In the genomic region with DNA sequence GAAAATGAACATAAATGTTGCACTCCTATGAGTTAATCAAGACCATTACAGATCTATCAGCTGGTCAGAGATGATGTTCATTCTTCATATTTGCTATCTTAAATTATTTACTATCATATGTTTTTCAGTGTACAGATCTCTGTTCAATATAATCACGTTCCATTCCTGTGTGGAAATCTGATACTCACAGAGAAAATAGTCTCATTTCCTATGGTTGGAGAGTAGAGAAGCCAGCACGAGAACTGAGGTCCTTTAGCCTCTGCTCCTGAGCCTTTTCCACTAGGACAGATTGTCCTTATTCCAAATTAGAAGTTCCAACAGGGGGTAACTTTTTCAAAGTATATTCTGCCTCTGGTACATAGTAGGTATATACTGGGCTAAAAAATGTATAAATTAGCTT, we compare ENCODE assay signal across 13 cellular contexts. TPM values are rescaled to one million over a fixed set of nuclear protein-coding genes. Genes with fewer than 3 reads are reported as not detected.
A peak's percentile ranks its signal among the peaks of the same experiment; 100 is the strongest.
DNase-seq lines count a peak whose midpoint lies in the region; ATAC-seq and TF ChIP-seq lines count a peak whose summit lies in the region.
"Had no signal": no experiment of that assay in that cellular context is flagged by ENCODE, and none has a peak within 500 bp of the region (broad histone marks: within the 10 kb centered on the region; RNA-seq: fewer than 3 reads in every experiment).

No MANE protein-coding gene starts in this region.

- POLR2A ChIA-PET in T-cell (lab: Charles Lee): interaction anchor here in 1 of 2 donors (0.5 kb wide), 1 partner anchor 45 kb away, joined by 3 read pairs; no protein-coding TSS in a partner anchor

- no peaks in the 10 kb centered on the region for H3K27me3 ChIP-seq in left ventricle myocardium inferior (ENCODE audit: low read depth)
- no peaks in the 10 kb centered on the region for H3K27me3 ChIP-seq in heart left ventricle
- H3K27me3 ChIP-seq in mesenchymal stem cell (ENCODE audit: control insufficient read depth in 1 of 2, insufficient read depth in 1 of 2, low read length in 2 of 2): no peaks in the 10 kb centered on the region
- H3K27me3 ChIP-seq: suprapubic skin had no signal

- CTCF ChIA-PET in T-cell (lab: Charles Lee): interaction anchor here (0.6 to 2.3 kb wide), 5 partner anchors 10 to 159 kb away, joined by 3 to 12 read pairs (median 5); no protein-coding TSS in a partner anchor

- H2AFZ ChIP-seq in mesenchymal stem cell (ENCODE audit: low read depth, low read length): no peak overlapping the region

- intact Hi-C loops in left ventricle myocardium inferior (cut with micrococcal nuclease) (no loop called here), heart left ventricle (cut with DNase I) (no loop called here)

- DNase-seq in left ventricle myocardium inferior (no peak), heart left ventricle (no peak), T-cell (no peak), mesenchymal stem cell (peak; percentile 44), NCI-H82 (lab: John Stamatoyannopoulos, UW) (no peak)
- DNase-seq: DMS53, mammary epithelial cell, OCI-M1 had no signal

- no peak overlapping the region for H3K23ac ChIP-seq in mesenchymal stem cell (ENCODE audit: low read length in 2 of 2)

- H3K4me3 ChIP-seq in left ventricle myocardium inferior (no peak overlapping the region), heart left ventricle (no peak overlapping the region), mesenchymal stem cell (ENCODE audit: insufficient read depth in 1 of 2, low read depth in 1 of 2, low read length in 2 of 2) (no peak overlapping the region), urinary bladder (ENCODE audit: low read depth, low read length) (no peak overlapping the region)
- H3K4me3 ChIP-seq: suprapubic skin had no signal

- no peak overlapping the region for H2AK5ac ChIP-seq in mesenchymal stem cell (ENCODE audit: low read length, severe bottlenecking)

- H3K18ac ChIP-seq in mesenchymal stem cell (ENCODE audit: low read depth in 1 of 2, low read length in 2 of 2): no peak overlapping the region

- H3K27me3 Mint-ChIP-seq in T-cell: no peaks in the 10 kb centered on the region

- no peak overlapping the region for H4K8ac ChIP-seq in mesenchymal stem cell (ENCODE audit: low read length)

- H3K9me3 Mint-ChIP-seq in T-cell: no peaks in the 10 kb centered on the region

- no peak overlapping the region for H3K4me2 ChIP-seq in mesenchymal stem cell (ENCODE audit: low read length, poor library complexity, severe bottlenecking)

- no peak overlapping the region for H2BK15ac ChIP-seq in mesenchymal stem cell (ENCODE audit: low read depth, poor library complexity, severe bottlenecking)

- no peak overlapping the region for H3K4ac ChIP-seq in mesenchymal stem cell (ENCODE audit: low read depth in 1 of 2, low read length in 2 of 2)

- no peak overlapping the region for H4K91ac ChIP-seq in mesenchymal stem cell (ENCODE audit: low read length)

- peaks cover 42 to 57% (median 47%) of the 10 kb centered on the region in 3 donors for H3K4me1 Mint-ChIP-seq in T-cell

- H3K9ac ChIP-seq in mesenchymal stem cell (ENCODE audit: low read length): no peak overlapping the region

- H2BK12ac ChIP-seq in mesenchymal stem cell (ENCODE audit: low read length in 2 of 2): no peak overlapping the region

- H3K79me1 ChIP-seq in mesenchymal stem cell (replicated peaks; ENCODE audit: low read length, poor library complexity, severe bottlenecking): no peaks in the 10 kb centered on the region

- H3K27ac Mint-ChIP-seq in T-cell: peak overlapping the region; percentile 60 to 84

- TF ChIP-seq POLR2A in heart left ventricle (IDR thresholded peaks at IDR 0.05): no peak

- no peak overlapping the region for H2BK5ac ChIP-seq in mesenchymal stem cell (ENCODE audit: low read depth, low read length, poor library complexity, severe bottlenecking)

- ATAC-seq in heart left ventricle (no peak), T-cell (replicated peaks in 1 of 4) (no peak), HG03159 (IDR thresholded peaks at IDR 0.05; ENCODE audit: unreplicated experiment) (no peak), HG02678 (IDR thresholded peaks at IDR 0.05; ENCODE audit: unreplicated experiment) (no peak)
- ATAC-seq: HCT116 had no signal

- H3K14ac ChIP-seq in mesenchymal stem cell (ENCODE audit: low read length in 2 of 2): no peak overlapping the region

- H3K36me3 Mint-ChIP-seq in T-cell: peaks cover 11% of the 10 kb centered on the region

- no peaks in the 10 kb centered on the region for H3K9me3 ChIP-seq in left ventricle myocardium inferior (replicated peaks)
- no peaks in the 10 kb centered on the region for H3K9me3 ChIP-seq in heart left ventricle
- no peaks in the 10 kb centered on the region for H3K9me3 ChIP-seq in mesenchymal stem cell (ENCODE audit: control insufficient read depth, low read length)
- H3K9me3 ChIP-seq: suprapubic skin had no signal

- H3K4me1 ChIP-seq in left ventricle myocardium inferior (peaks cover 43% of the 10 kb centered on the region), heart left ventricle (peaks cover 0 to 57% (median 17%) of the 10 kb centered on the region in 12 donors), mesenchymal stem cell (ENCODE audit: control insufficient read depth, insufficient read depth, low read depth, low read length) (peaks cover 14% of the 10 kb centered on the region), urinary bladder (ENCODE audit: insufficient read depth) (no peaks in the 10 kb centered on the region)

- peak overlapping the region in 1 of 3 donors; percentile 70 for H3K4me3 Mint-ChIP-seq in T-cell

- H3K36me3 ChIP-seq in left ventricle myocardium inferior (peaks cover 39% of the 10 kb centered on the region), heart left ventricle (peaks cover 0 to 87% (median 55%) of the 10 kb centered on the region in 9 donors), mesenchymal stem cell (ENCODE audit: control insufficient read depth in 1 of 2, insufficient read depth in 2 of 2, low read depth in 1 of 2, low read length in 2 of 2) (peaks cover 26 to 72% of the 10 kb centered on the region in 2 experiments), urinary bladder (ENCODE audit: insufficient read depth) (no peaks in the 10 kb centered on the region)

- no peak overlapping the region for H2BK120ac ChIP-seq in mesenchymal stem cell (ENCODE audit: low read depth, low read length)

- 54 to 77% (median 59%) methylated on average over 2 of the region's 2 CpGs for WGBS in heart left ventricle, 4 donors
- WGBS in mesenchymal stem cell: 88% methylated on average over 1 of the region's 2 CpGs
- WGBS in urinary bladder: 53% methylated on average over 2 of the region's 2 CpGs

- TF ChIP-seq CTCF in left ventricle myocardium inferior (IDR thresholded peaks at IDR 0.05; ENCODE audit: borderline replicate concordance): no peak
- no peak for TF ChIP-seq CTCF in heart left ventricle (IDR thresholded peaks at IDR 0.05)

- H3K27ac ChIP-seq in left ventricle myocardium inferior (replicated peaks) (peak overlapping the region; percentile 14), heart left ventricle (peak overlapping the region in 2 of 12 donors; percentile 13 to 80), mesenchymal stem cell (ENCODE audit: low read length, poor library complexity, severe bottlenecking) (peak overlapping the region; percentile 95), urinary bladder (ENCODE audit: low read depth) (peak overlapping the region; percentile 16)

RNA-seq across cellular contexts. Expression of gene UGCG, which starts 29.2 kb away (rescaled TPM):
- total RNA-seq in left ventricle myocardium inferior (12.7 TPM), heart left ventricle (10 to 100 TPM; 10.5 to 52.0 (median 17.5) TPM), T-cell (10 to 100 TPM; 20.1 to 41.6 (median 24.1) TPM), urinary bladder (79.2 TPM)
- polyA plus RNA-seq in heart left ventricle (10 to 100 TPM in 1 of 2 donors, 1 to 10 TPM in 1; 10.0 to 21.3 TPM), urinary bladder (17.8 TPM)
- 44.2 TPM for polyA plus RNA-seq in mesenchymal stem cell (2013, experiment 1 of 2)
- 45.8 TPM for polyA plus RNA-seq in mesenchymal stem cell (2013, experiment 2 of 2)
